11 cellular contexts compared by ENCODE assay signal in genomic region chr6:135901776-135902524, GRCh38. TPM values are rescaled to one million over a fixed set of nuclear protein-coding genes. Genes with fewer than 3 reads are reported as not detected.
DNase-seq lines count a peak whose midpoint lies in the region; ATAC-seq, FAIRE-seq and TF ChIP-seq lines count a peak whose summit lies in the region.
"Had no signal": no experiment of that assay in that cellular context is flagged by ENCODE, and none has a peak within 500 bp of the region (broad histone marks: within the 10 kb centered on the region; RNA-seq: fewer than 3 reads in every experiment).

No MANE protein-coding gene starts in this region.

- no peaks in the 10 kb centered on the region for H3K36me3 Mint-ChIP-seq in endothelial cell (ENCODE audit: low read depth, unreplicated experiment)
- H3K36me3 Mint-ChIP-seq: CD4-positive, CD25-positive, alpha-beta regulatory T cell had no signal

- intact Hi-C loops in Right ventricle myocardium inferior (cut with DNase I): loop anchor here (5.0 kb wide), 1 partner anchor 50 kb away; the partner anchor contains the start of gene PDE7B
- intact Hi-C loops in cardiac septum (cut with DNase I): loop anchor here (10.0 kb wide), 1 partner anchor 367 kb away; no protein-coding TSS in a partner anchor
- intact Hi-C loops in aorta (cut with DNase I): no loop called here

- 35 to 39% methylated on average over 6 of the region's 6 CpGs for WGBS in aorta, 2 donors

- DNase-seq in Right ventricle myocardium inferior (ENCODE audit: missing footprints) (no peak), cardiac septum (ENCODE audit: low spot score) (no peak), myocyte (ENCODE audit: low read depth) (peak; percentile 62), aorta (peak in 1 of 2 donors; percentile 57), endothelial cell (ENCODE audit: low spot score) (no peak), NCI-H2196 treated with DMSO at 0.1 percent for 48 hours (lab: John Stamatoyannopoulos, UW; ENCODE audit: unreplicated experiment) (no peak)
- DNase-seq: CD4-positive, CD25-positive, alpha-beta regulatory T cell; MM.1S had no signal

- no peak overlapping the region for H3K27ac Mint-ChIP-seq in endothelial cell (ENCODE audit: unreplicated experiment)
- H3K27ac Mint-ChIP-seq: CD4-positive, CD25-positive, alpha-beta regulatory T cell had no signal

- no peak overlapping the region for H3K27ac ChIP-seq in aorta (ENCODE audit: low read depth in 1 of 2, low read length in 2 of 2)
- H3K27ac ChIP-seq: SJSA1 had no signal

- H3K4me3 ChIP-seq in aorta (ENCODE audit: low read length in 2 of 2): no peak overlapping the region
- H3K4me3 ChIP-seq: SJSA1 had no signal

- peak; percentile 85 for ATAC-seq in Right ventricle myocardium inferior
- ATAC-seq in aorta (ENCODE audit: low FRiP score): peak; percentile 74
- ATAC-seq in GM18502 (IDR thresholded peaks at IDR 0.05; ENCODE audit: poor library complexity, unreplicated experiment): no peak

- H3K4me1 Mint-ChIP-seq in endothelial cell (ENCODE audit: unreplicated experiment): no peaks in the 10 kb centered on the region

- no peaks in the 10 kb centered on the region for H3K27me3 Mint-ChIP-seq in endothelial cell (ENCODE audit: unreplicated experiment)

- no peak for TF ChIP-seq CTCF in endothelial cell (IDR thresholded peaks at IDR 0.05; ENCODE audit: unreplicated experiment)

- no peaks in the 10 kb centered on the region for H3K4me1 ChIP-seq in aorta (ENCODE audit: control insufficient read depth in 1 of 2, insufficient read depth in 2 of 2, low read length in 2 of 2)

- H3K27me3 ChIP-seq in aorta (ENCODE audit: control insufficient read depth in 1 of 2, insufficient read depth in 2 of 2, low read length in 1 of 2): no peaks in the 10 kb centered on the region
- H3K27me3 ChIP-seq: SJSA1 had no signal

- H3K4me3 Mint-ChIP-seq in endothelial cell (ENCODE audit: unreplicated experiment): no peak overlapping the region
- H3K4me3 Mint-ChIP-seq: CD4-positive, CD25-positive, alpha-beta regulatory T cell had no signal

- no peaks in the 10 kb centered on the region for H3K9me3 Mint-ChIP-seq in endothelial cell (ENCODE audit: unreplicated experiment)

- H3K9me3 ChIP-seq in aorta (ENCODE audit: control insufficient read depth, low read length): no peaks in the 10 kb centered on the region
- H3K9me3 ChIP-seq: SJSA1 had no signal

- H3K36me3 ChIP-seq in aorta (ENCODE audit: control insufficient read depth in 1 of 2, insufficient read depth in 2 of 2, low read length in 1 of 2): no peaks in the 10 kb centered on the region
- H3K36me3 ChIP-seq: SJSA1 had no signal

- peak; percentile 12 for FAIRE-seq in endometrium (lab: Jason Lieb, UNC)

RNA-seq across cellular contexts. Expression of gene PDE7B, which starts 50.4 kb away (rescaled TPM):
- total RNA-seq in Right ventricle myocardium inferior (18.7 TPM), cardiac septum (4.4 TPM), myocyte (0.52 and 1.0 TPM in 2 replicates), aorta (1 to 10 TPM; 5.5 to 6.9 TPM), endothelial cell (ENCODE audit: unreplicated experiment) (0.62 TPM)
- 0.20 TPM for polyA plus RNA-seq in myocyte (2012)
- 1 to 10 TPM; 1.0 to 2.0 TPM for polyA plus RNA-seq in aorta
- total RNA-seq: SJSA1 had no signal

Comparison
In these comparisons a context has a peak if more than half of its experiments do, and no peak if none do; other contexts are left out.
1. intact Hi-C loops: an anchor here in Right ventricle myocardium inferior (5.0 kb wide) and cardiac septum (10.0 kb wide); none called in aorta.